Comparison of ENCODE assay signal across 8 cellular contexts in the genomic region with DNA sequence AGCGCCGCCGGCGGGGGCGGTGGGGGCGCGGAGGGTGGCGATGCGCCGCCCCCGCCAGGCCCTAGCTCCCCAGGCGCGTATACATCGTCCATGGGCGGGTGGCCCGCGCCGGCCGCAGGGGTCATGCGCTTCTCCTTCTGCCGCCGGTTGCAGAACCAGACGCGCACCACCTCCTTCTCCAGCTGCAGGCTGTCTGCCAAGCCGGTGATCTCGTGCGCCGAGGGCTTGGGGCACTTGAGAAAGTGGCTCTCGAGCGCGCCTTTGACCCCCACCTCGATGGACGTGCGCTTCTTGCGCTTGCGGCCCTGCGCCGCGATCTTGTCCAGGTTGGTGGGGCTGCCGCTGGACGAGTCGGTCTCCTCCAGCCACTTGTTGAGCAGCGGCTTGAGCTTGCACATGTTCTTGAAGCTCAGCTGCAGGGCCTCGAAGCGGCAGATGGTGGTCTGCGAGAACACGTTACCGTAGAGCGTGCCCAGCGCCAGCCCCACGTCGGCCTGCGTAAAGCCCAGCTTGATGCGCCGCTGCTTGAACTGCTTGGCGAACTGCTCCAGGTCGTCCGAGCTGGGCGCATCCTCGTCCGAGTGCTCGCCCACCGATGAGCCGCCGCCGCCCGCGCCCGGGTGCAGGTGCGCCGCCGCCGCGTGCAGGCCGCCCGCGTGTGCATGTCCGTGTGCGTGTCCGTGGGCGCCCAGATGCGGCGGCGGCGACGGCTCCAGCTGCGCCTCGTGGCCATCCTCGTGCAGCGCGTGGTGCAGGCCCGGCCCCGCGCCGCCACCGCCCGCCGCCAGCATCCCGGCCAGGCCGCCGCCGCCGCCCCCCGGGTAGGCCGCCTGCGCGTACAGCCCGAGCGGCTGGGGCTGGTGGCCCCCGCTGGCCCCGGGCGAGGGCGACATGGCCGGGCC. TPM values are rescaled to one million over a fixed set of nuclear protein-coding genes. Genes with fewer than 3 reads are reported as not detected.
DNase-seq lines count a peak whose midpoint lies in the region; ATAC-seq and TF ChIP-seq lines count a peak whose summit lies in the region.

No MANE protein-coding gene starts in this region.

- DNase-seq in cardiac muscle cell (ENCODE audit: low read depth in 1 of 2, low spot score in 1 of 2): peak; percentile 20 to 35
- no peak for DNase-seq in left cardiac atrium
- DNase-seq in NCI-H526 (lab: John Stamatoyannopoulos, UW): peak; percentile 69 to 87
- DNase-seq in epithelial cell of esophagus (ENCODE audit: low read depth): peak; percentile 21
- no peak for DNase-seq in spleen

- H3K4me1 ChIP-seq in cardiac muscle cell (ENCODE audit: low read depth) (no peaks in the 10 kb centered on the region), spleen (peaks cover 16 to 42% (median 30%) of the 10 kb centered on the region in 6 donors)

- H3K36me3 ChIP-seq in cardiac muscle cell (no peaks in the 10 kb centered on the region), spleen (no peaks in the 10 kb centered on the region)

- H3K27ac ChIP-seq in cardiac muscle cell (no peak overlapping the region), spleen (no peak overlapping the region)

- no peak for TF ChIP-seq CTCF in cardiac muscle cell (IDR thresholded peaks at IDR 0.05; ENCODE audit: low read depth, low read length)
- TF ChIP-seq CTCF in epithelial cell of esophagus (IDR thresholded peaks at IDR 0.05; ENCODE audit: insufficient read depth, low read depth, low read length, missing control alignments): no peak
- TF ChIP-seq CTCF in spleen (IDR thresholded peaks at IDR 0.05 in 8 of 11, conservative IDR thresholded peaks at IDR 0.05 in 3 of 11): no peak

- TF ChIP-seq POLR2A in spleen (IDR thresholded peaks at IDR 0.05): no peak

- H3K9me3 ChIP-seq in cardiac muscle cell (ENCODE audit: low read depth) (no peaks in the 10 kb centered on the region), spleen (no peaks in the 10 kb centered on the region)

- H3K27me3 ChIP-seq in cardiac muscle cell: peaks cover 76% of the 10 kb centered on the region
- H3K27me3 ChIP-seq in spleen (replicated peaks in 1 of 7): peaks cover 11 to 86% (median 73%) of the 10 kb centered on the region in 7 donors

- no peak for ATAC-seq in left cardiac atrium
- no peak for ATAC-seq in GM21717 (IDR thresholded peaks at IDR 0.05; ENCODE audit: unreplicated experiment)
- ATAC-seq in HG03196 (IDR thresholded peaks at IDR 0.05; ENCODE audit: unreplicated experiment): no peak
- ATAC-seq in GM18870 (IDR thresholded peaks at IDR 0.05; ENCODE audit: unreplicated experiment): no peak

- intact Hi-C loops in left cardiac atrium (cut with DNase I) (loop anchor here in 1 of 2 donors (10.0 kb wide), 1 partner anchor 789 kb away; no protein-coding TSS in a partner anchor), spleen (cut with DNase I; ENCODE audit: low total_unique reads) (no loop called here)

- 0 to 5% (median 4%) methylated on average over 2 to 114 of the region's 114 CpGs for WGBS in spleen, 5 donors

- H3K4me3 ChIP-seq in cardiac muscle cell (no peak overlapping the region), epithelial cell of esophagus (ENCODE audit: low read length) (peak overlapping the region; percentile 26), spleen (peak overlapping the region in 7 of 8 donors; percentile 10 to 81 (median 69))

RNA-seq across cellular contexts. Expression of gene POU3F1, which starts 0.9 kb away (rescaled TPM):
- total RNA-seq in cardiac muscle cell: 0.30 TPM in 1 of 2 replicates, not detected in the other
- polyA plus RNA-seq in cardiac muscle cell: 0.07 TPM in 1 of 2 replicates, not detected in the other
- under 1 TPM in 1 of 2 donors, not detected in 1; 0.09 TPM for total RNA-seq in left cardiac atrium
- under 1 TPM in 4 of 7 donors, not detected in 3; 0.17 to 0.60 (median 0.30) TPM for total RNA-seq in spleen
- polyA plus RNA-seq in spleen: under 1 TPM; 0.07 to 0.38 (median 0.08) TPM

RNA-seq across cellular contexts. Expression of gene UTP11, which starts 33.1 kb away (rescaled TPM):
- total RNA-seq in cardiac muscle cell (55.4 and 57.7 TPM in 2 replicates), left cardiac atrium (10 to 100 TPM; 24.7 to 37.8 TPM), spleen (10 to 100 TPM; 19.2 to 51.4 (median 23.7) TPM)
- polyA plus RNA-seq in cardiac muscle cell (42.7 and 57.0 TPM in 2 replicates), spleen (10 to 100 TPM; 12.5 to 21.0 (median 20.6) TPM)

RNA-seq across cellular contexts. Expression of gene FHL3, which starts 40.4 kb away (rescaled TPM):
- 27.5 and 47.4 TPM in 2 replicates for total RNA-seq in cardiac muscle cell
- 33.0 and 38.6 TPM in 2 replicates for polyA plus RNA-seq in cardiac muscle cell
- total RNA-seq in left cardiac atrium: 10 to 100 TPM in 1 of 2 donors, 1 to 10 TPM in 1; 9.9 to 18.6 TPM
- total RNA-seq in spleen: 10 to 100 TPM; 13.0 to 39.9 (median 19.5) TPM
- 10 to 100 TPM in 1 of 3 donors, 1 to 10 TPM in 2; 8.6 to 14.0 (median 9.3) TPM for polyA plus RNA-seq in spleen

RNA-seq across cellular contexts. Expression of gene SF3A3, which starts 55.9 kb away (rescaled TPM):
- total RNA-seq in cardiac muscle cell (48.0 and 51.1 TPM in 2 replicates), left cardiac atrium (10 to 100 TPM; 27.7 to 36.1 TPM), spleen (10 to 100 TPM; 44.5 to 64.3 (median 53.6) TPM)
- polyA plus RNA-seq in cardiac muscle cell (47.7 and 58.9 TPM in 2 replicates), spleen (10 to 100 TPM; 19.7 to 24.9 (median 22.1) TPM)

Comparison
In these comparisons a context has a peak if more than half of its experiments do, and no peak if none do; other contexts are left out.
1. DNase-seq: peak in cardiac muscle cell (2 of 2), NCI-H526 (2 of 2) and epithelial cell of esophagus (single experiment); none in left cardiac atrium (single experiment) and spleen (single experiment).